In the genomic region with DNA sequence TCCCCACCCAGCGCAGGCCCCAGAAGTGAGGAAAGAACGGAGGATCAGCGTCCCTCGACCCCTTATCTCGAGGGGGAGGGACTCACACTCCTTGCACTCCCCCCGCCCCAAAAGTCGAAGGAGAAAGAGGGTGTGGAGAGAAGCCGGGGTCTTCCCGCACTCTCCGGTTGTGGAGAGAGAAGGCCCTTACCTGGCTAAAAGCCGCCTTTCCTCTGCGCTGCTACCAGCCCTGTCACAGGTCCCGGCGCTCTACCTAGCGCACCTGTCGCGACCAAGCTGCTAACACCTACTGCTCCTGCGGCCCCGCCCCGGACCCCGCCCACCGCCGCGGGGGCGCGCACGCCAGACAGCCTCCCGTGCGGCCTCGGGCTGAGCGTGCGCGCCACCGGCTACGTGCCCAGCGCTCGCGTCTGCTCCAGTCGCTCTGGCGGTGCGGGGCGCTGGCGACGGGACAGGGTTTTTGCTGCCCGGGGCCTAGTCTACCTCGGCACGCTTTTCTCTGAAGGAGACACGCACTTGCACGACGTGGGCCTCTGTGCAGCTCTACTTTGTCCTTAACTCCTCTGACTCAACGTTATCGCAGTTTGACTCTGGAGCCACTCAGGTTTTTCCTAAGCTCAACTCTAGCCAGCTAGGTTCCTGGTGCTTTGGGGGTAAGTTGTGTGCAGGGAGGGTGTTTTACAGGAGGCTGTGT, we compare ENCODE assay signal across 1 cellular context.
TF ChIP-seq lines count a peak whose summit lies in the region.

A gene (minus strand): TSS at position 291 of the 694 bp plus-strand sequence. CDS start 34,769 bp downstream, outside the sequence.

TF ChIP-seq in HepG2, 621 proteins besides CTCF, POLR2A, EP300 and RAD21 (continued from another document and continues in another):
- TF ChIP-seq, protein P1, sequence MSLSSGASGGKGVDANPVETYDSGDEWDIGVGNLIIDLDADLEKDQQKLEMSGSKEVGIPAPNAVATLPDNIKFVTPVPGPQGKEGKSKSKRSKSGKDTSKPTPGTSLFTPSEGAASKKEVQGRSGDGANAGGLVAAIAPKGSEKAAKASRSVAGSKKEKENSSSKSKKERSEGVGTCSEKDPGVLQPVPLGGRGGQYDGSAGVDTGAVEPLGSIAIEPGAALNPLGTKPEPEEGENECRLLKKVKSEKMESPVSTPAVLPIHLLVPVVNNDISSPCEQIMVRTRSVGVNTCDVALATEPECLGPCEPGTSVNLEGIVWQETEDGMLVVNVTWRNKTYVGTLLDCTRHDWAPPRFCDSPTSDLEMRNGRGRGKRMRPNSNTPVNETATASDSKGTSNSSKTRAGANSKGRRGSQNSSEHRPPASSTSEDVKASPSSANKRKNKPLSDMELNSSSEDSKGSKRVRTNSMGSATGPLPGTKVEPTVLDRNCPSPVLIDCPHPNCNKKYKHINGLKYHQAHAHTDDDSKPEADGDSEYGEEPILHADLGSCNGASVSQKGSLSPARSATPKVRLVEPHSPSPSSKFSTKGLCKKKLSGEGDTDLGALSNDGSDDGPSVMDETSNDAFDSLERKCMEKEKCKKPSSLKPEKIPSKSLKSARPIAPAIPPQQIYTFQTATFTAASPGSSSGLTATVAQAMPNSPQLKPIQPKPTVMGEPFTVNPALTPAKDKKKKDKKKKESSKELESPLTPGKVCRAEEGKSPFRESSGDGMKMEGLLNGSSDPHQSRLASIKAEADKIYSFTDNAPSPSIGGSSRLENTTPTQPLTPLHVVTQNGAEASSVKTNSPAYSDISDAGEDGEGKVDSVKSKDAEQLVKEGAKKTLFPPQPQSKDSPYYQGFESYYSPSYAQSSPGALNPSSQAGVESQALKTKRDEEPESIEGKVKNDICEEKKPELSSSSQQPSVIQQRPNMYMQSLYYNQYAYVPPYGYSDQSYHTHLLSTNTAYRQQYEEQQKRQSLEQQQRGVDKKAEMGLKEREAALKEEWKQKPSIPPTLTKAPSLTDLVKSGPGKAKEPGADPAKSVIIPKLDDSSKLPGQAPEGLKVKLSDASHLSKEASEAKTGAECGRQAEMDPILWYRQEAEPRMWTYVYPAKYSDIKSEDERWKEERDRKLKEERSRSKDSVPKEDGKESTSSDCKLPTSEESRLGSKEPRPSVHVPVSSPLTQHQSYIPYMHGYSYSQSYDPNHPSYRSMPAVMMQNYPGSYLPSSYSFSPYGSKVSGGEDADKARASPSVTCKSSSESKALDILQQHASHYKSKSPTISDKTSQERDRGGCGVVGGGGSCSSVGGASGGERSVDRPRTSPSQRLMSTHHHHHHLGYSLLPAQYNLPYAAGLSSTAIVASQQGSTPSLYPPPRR (CRISPR knock-in tag; IDR thresholded peaks at IDR 0.05; ENCODE audit: borderline replicate concordance): 0 out of 2 replicates have a peak, but pooled peaks have one; percentile 21
- TF ChIP-seq ZNF850 (CRISPR knock-in tag; conservative IDR thresholded peaks at IDR 0.05) (no peak), ZNF660 (CRISPR knock-in tag; IDR thresholded peaks at IDR 0.05; ENCODE audit: borderline replicate concordance, low read depth) (no peak), ZKSCAN1 (IDR thresholded peaks at IDR 0.05; ENCODE audit: low read length) (no peak), SIN3A (IDR thresholded peaks at IDR 0.05; ENCODE audit: borderline replicate concordance, low read depth, low read length) (peak; percentile 63; the same call in 1 of the 2 replicates), SRSF1 (optimal IDR thresholded peaks at IDR 0.05; ENCODE audit: low read depth, low read length) (peak; percentile 66), YEATS4 (CRISPR knock-in tag; IDR thresholded peaks at IDR 0.05; ENCODE audit: borderline replicate concordance) (peak; percentile 90), ZNF737 (CRISPR knock-in tag; IDR thresholded peaks at IDR 0.05; ENCODE audit: borderline replicate concordance) (no peak), SNRNP70 (IDR thresholded peaks at IDR 0.05; ENCODE audit: low read depth, low read length) (no peak), DPF2 (CRISPR knock-in tag; IDR thresholded peaks at IDR 0.05; ENCODE audit: borderline replicate concordance, low read depth) (no peak), TGIF2 (CRISPR knock-in tag; IDR thresholded peaks at IDR 0.05) (no peak), ZSCAN20 (CRISPR knock-in tag; IDR thresholded peaks at IDR 0.05; ENCODE audit: borderline replicate concordance) (no peak), NFIC (IDR thresholded peaks at IDR 0.05; ENCODE audit: low read length) (no peak), ZNF263 (CRISPR knock-in tag; IDR thresholded peaks at IDR 0.05) (no peak; the same call in 1 of the 2 replicates), SYNCRIP (IDR thresholded peaks at IDR 0.05; ENCODE audit: insufficient read depth, low read depth, low read length) (no peak), FOSL1 (CRISPR knock-in tag; IDR thresholded peaks at IDR 0.05; ENCODE audit: borderline replicate concordance) (no peak), IKZF4 (CRISPR knock-in tag; IDR thresholded peaks at IDR 0.05; ENCODE audit: borderline replicate concordance, low read depth, not compliant biosample characterization) (no peak), ZNF629 (CRISPR knock-in tag; conservative IDR thresholded peaks at IDR 0.05) (no peak), NFE2 (CRISPR knock-in tag; IDR thresholded peaks at IDR 0.05) (no peak), TRIM24 (CRISPR knock-in tag; IDR thresholded peaks at IDR 0.05) (no peak), ZNF468 (CRISPR knock-in tag; IDR thresholded peaks at IDR 0.05) (no peak), ZNF274 (CRISPR knock-in tag; IDR thresholded peaks at IDR 0.05) (peak; percentile 52; the same call in 1 of the 2 replicates), MTA1 (CRISPR knock-in tag; IDR thresholded peaks at IDR 0.05; ENCODE audit: borderline replicate concordance) (peak; percentile 66; the same call in 1 of the 2 replicates), ZNF670 (CRISPR knock-in tag; IDR thresholded peaks at IDR 0.05; ENCODE audit: borderline replicate concordance) (0 out of 2 replicates have a peak, but pooled peaks have one; percentile 29), CREM (IDR thresholded peaks at IDR 0.05) (no peak), CREM (CRISPR knock-in tag; IDR thresholded peaks at IDR 0.05) (no peak), SMAD9 (CRISPR knock-in tag; IDR thresholded peaks at IDR 0.05) (no peak), FOXJ3 (CRISPR knock-in tag; IDR thresholded peaks at IDR 0.05; ENCODE audit: borderline replicate concordance) (no peak)
- TF ChIP-seq, protein P2, sequence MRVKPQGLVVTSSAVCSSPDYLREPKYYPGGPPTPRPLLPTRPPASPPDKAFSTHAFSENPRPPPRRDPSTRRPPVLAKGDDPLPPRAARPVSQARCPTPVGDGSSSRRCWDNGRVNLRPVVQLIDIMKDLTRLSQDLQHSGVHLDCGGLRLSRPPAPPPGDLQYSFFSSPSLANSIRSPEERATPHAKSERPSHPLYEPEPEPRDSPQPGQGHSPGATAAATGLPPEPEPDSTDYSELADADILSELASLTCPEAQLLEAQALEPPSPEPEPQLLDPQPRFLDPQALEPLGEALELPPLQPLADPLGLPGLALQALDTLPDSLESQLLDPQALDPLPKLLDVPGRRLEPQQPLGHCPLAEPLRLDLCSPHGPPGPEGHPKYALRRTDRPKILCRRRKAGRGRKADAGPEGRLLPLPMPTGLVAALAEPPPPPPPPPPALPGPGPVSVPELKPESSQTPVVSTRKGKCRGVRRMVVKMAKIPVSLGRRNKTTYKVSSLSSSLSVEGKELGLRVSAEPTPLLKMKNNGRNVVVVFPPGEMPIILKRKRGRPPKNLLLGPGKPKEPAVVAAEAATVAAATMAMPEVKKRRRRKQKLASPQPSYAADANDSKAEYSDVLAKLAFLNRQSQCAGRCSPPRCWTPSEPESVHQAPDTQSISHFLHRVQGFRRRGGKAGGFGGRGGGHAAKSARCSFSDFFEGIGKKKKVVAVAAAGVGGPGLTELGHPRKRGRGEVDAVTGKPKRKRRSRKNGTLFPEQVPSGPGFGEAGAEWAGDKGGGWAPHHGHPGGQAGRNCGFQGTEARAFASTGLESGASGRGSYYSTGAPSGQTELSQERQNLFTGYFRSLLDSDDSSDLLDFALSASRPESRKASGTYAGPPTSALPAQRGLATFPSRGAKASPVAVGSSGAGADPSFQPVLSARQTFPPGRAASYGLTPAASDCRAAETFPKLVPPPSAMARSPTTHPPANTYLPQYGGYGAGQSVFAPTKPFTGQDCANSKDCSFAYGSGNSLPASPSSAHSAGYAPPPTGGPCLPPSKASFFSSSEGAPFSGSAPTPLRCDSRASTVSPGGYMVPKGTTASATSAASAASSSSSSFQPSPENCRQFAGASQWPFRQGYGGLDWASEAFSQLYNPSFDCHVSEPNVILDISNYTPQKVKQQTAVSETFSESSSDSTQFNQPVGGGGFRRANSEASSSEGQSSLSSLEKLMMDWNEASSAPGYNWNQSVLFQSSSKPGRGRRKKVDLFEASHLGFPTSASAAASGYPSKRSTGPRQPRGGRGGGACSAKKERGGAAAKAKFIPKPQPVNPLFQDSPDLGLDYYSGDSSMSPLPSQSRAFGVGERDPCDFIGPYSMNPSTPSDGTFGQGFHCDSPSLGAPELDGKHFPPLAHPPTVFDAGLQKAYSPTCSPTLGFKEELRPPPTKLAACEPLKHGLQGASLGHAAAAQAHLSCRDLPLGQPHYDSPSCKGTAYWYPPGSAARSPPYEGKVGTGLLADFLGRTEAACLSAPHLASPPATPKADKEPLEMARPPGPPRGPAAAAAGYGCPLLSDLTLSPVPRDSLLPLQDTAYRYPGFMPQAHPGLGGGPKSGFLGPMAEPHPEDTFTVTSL (CRISPR knock-in tag; IDR thresholded peaks at IDR 0.05; ENCODE audit: borderline replicate concordance): no peak; the same call in 1 of the 2 replicates
- TF ChIP-seq, protein P3, sequence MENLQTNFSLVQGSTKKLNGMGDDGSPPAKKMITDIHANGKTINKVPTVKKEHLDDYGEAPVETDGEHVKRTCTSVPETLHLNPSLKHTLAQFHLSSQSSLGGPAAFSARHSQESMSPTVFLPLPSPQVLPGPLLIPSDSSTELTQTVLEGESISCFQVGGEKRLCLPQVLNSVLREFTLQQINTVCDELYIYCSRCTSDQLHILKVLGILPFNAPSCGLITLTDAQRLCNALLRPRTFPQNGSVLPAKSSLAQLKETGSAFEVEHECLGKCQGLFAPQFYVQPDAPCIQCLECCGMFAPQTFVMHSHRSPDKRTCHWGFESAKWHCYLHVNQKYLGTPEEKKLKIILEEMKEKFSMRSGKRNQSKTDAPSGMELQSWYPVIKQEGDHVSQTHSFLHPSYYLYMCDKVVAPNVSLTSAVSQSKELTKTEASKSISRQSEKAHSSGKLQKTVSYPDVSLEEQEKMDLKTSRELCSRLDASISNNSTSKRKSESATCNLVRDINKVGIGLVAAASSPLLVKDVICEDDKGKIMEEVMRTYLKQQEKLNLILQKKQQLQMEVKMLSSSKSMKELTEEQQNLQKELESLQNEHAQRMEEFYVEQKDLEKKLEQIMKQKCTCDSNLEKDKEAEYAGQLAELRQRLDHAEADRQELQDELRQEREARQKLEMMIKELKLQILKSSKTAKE (CRISPR knock-in tag; IDR thresholded peaks at IDR 0.05; ENCODE audit: borderline replicate concordance): no peak
- TF ChIP-seq, protein P4, sequence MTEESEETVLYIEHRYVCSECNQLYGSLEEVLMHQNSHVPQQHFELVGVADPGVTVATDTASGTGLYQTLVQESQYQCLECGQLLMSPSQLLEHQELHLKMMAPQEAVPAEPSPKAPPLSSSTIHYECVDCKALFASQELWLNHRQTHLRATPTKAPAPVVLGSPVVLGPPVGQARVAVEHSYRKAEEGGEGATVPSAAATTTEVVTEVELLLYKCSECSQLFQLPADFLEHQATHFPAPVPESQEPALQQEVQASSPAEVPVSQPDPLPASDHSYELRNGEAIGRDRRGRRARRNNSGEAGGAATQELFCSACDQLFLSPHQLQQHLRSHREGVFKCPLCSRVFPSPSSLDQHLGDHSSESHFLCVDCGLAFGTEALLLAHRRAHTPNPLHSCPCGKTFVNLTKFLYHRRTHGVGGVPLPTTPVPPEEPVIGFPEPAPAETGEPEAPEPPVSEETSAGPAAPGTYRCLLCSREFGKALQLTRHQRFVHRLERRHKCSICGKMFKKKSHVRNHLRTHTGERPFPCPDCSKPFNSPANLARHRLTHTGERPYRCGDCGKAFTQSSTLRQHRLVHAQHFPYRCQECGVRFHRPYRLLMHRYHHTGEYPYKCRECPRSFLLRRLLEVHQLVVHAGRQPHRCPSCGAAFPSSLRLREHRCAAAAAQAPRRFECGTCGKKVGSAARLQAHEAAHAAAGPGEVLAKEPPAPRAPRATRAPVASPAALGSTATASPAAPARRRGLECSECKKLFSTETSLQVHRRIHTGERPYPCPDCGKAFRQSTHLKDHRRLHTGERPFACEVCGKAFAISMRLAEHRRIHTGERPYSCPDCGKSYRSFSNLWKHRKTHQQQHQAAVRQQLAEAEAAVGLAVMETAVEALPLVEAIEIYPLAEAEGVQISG (CRISPR knock-in tag; IDR thresholded peaks at IDR 0.05): peak; percentile 79
- TF ChIP-seq, protein P5, sequence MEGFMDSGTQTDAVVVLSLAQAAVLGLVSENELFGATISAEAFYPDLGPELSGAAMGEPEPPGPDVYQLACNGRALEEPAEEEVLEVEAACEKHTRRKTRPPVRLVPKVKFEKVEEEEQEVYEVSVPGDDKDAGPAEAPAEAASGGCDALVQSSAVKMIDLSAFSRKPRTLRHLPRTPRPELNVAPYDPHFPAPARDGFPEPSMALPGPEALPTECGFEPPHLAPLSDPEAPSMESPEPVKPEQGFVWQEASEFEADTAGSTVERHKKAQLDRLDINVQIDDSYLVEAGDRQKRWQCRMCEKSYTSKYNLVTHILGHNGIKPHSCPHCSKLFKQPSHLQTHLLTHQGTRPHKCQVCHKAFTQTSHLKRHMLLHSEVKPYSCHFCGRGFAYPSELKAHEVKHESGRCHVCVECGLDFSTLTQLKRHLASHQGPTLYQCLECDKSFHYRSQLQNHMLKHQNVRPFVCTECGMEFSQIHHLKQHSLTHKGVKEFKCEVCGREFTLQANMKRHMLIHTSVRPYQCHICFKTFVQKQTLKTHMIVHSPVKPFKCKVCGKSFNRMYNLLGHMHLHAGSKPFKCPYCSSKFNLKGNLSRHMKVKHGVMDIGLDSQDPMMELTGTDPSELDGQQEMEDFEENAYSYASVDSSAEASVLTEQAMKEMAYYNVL (CRISPR knock-in tag; IDR thresholded peaks at IDR 0.05; ENCODE audit: borderline replicate concordance): peak; percentile 73
- TF ChIP-seq, protein P6, sequence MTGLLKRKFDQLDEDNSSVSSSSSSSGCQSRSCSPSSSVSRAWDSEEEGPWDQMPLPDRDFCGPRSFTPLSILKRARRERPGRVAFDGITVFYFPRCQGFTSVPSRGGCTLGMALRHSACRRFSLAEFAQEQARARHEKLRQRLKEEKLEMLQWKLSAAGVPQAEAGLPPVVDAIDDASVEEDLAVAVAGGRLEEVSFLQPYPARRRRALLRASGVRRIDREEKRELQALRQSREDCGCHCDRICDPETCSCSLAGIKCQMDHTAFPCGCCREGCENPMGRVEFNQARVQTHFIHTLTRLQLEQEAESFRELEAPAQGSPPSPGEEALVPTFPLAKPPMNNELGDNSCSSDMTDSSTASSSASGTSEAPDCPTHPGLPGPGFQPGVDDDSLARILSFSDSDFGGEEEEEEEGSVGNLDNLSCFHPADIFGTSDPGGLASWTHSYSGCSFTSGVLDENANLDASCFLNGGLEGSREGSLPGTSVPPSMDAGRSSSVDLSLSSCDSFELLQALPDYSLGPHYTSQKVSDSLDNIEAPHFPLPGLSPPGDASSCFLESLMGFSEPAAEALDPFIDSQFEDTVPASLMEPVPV (CRISPR knock-in tag; IDR thresholded peaks at IDR 0.05): no peak
- TF ChIP-seq, protein P7, sequence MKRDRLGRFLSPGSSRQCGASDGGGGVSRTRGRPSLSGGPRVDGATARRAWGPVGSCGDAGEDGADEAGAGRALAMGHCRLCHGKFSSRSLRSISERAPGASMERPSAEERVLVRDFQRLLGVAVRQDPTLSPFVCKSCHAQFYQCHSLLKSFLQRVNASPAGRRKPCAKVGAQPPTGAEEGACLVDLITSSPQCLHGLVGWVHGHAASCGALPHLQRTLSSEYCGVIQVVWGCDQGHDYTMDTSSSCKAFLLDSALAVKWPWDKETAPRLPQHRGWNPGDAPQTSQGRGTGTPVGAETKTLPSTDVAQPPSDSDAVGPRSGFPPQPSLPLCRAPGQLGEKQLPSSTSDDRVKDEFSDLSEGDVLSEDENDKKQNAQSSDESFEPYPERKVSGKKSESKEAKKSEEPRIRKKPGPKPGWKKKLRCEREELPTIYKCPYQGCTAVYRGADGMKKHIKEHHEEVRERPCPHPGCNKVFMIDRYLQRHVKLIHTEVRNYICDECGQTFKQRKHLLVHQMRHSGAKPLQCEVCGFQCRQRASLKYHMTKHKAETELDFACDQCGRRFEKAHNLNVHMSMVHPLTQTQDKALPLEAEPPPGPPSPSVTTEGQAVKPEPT (CRISPR knock-in tag; IDR thresholded peaks at IDR 0.05; ENCODE audit: low read depth): no peak
